ENCODE assay signal across 11 cellular contexts in genomic region chr10:93745411-93746065, GRCh38. TPM values are rescaled to one million over a fixed set of nuclear protein-coding genes. Genes with fewer than 3 reads are reported as not detected.
DNase-seq lines count a peak whose midpoint lies in the region; ATAC-seq, FAIRE-seq and TF ChIP-seq lines count a peak whose summit lies in the region.
"Had no signal": no experiment of that assay in that cellular context is flagged by ENCODE, and none has a peak within 500 bp of the region (broad histone marks: within the 10 kb centered on the region; RNA-seq: fewer than 3 reads in every experiment).

No MANE protein-coding gene starts in this region.

- intact Hi-C loops in IMR-90 (cut with micrococcal nuclease), result loop anchor here (2.0 kb wide), 1 partner anchor 71 kb away; no protein-coding TSS in a partner anchor
- intact Hi-C loops in HepG2 (cut with micrococcal nuclease; ENCODE audit: unreplicated experiment), result loop anchor here (1.0 kb wide), 1 partner anchor 71 kb away; no protein-coding TSS in a partner anchor

- no peak overlapping the region; the same call in 1 of the 2 replicates for H2BK20ac ChIP-seq in IMR-90 (ENCODE audit: low read depth, low read length)

- peaks cover 37% of the 10 kb centered on the region for H3K4me1 Mint-ChIP-seq in WTC11

- peak; percentile 72 for DNase-seq in D341Med (ENCODE audit: low spot score)
- no peak for DNase-seq in IMR-90
- DNase-seq in WTC11 (ENCODE audit: low spot score), result peak; percentile 68
- peak; percentile 5 for DNase-seq in HepG2 (ENCODE audit: low spot score)
- DNase-seq in NCI-H128 (lab: John Stamatoyannopoulos, UW; ENCODE audit: unreplicated experiment), result no peak
- DNase-seq in GF-D8 (lab: John Stamatoyannopoulos, UW), result no peak

- peak; percentile 37; the same call in 1 of the 2 replicates for TF ChIP-seq RAD21 in IMR-90 (IDR thresholded peaks at IDR 0.05; ENCODE audit: low read length)
- no peak for TF ChIP-seq RAD21 in HepG2 (CRISPR knock-in tag; IDR thresholded peaks at IDR 0.05)

- H3K27me3 Mint-ChIP-seq in WTC11 (ENCODE audit: low read depth), result peaks cover 4% of the 10 kb centered on the region; the same call in 1 of the 2 replicates

- no peaks in the 10 kb centered on the region for H3K9me3 ChIP-seq in IMR-90 (ENCODE audit: control insufficient read depth, insufficient read depth, low read length)
- H3K9me3 ChIP-seq in HepG2 (ENCODE audit: low read length), result no peaks in the 10 kb centered on the region

- CTCF ChIA-PET in IMR-90 (lab: Yijun Ruan, JAX), result interaction anchor here (1.0 to 1.5 kb wide), 3 partner anchors 46 to 76 kb away, joined by 3 read pairs; no protein-coding TSS in a partner anchor
- CTCF ChIA-PET in WTC11 (lab: Charles Lee), result interaction anchor here (0.7 to 7.4 kb wide), 49 partner anchors 8 to 699 kb away, joined by 3 to 425 read pairs (median 6); partner anchors contain the start of genes FRA10AC1, LGI1 and SLC35G1
- CTCF ChIA-PET in HepG2 (lab: Yijun Ruan, JAX; ENCODE audit: low intra/inter-chr PET ratio, low total read pairs), result no interaction called here

- H3K36me3 ChIP-seq in IMR-90 (ENCODE audit: control insufficient read depth, insufficient read depth, low read length) (no peaks in the 10 kb centered on the region), HepG2 (replicated peaks in 1 of 2; ENCODE audit: control insufficient read depth in 1 of 2, insufficient read depth in 2 of 2, low read length in 2 of 2) (no peaks in the 10 kb centered on the region)

- H4K20me1 ChIP-seq in IMR-90 (ENCODE audit: insufficient read depth, low read length) (no peaks in the 10 kb centered on the region), HepG2 (ENCODE audit: insufficient read depth, low read length) (no peaks in the 10 kb centered on the region)

- H3K27ac Mint-ChIP-seq in WTC11, result no peak overlapping the region
- H3K27ac Mint-ChIP-seq: stimulated activated naive CD8-positive, alpha-beta T cell treated with anti-CD3 and anti-CD28 coated beads, Interleukin-15, Interleukin-2, amounts not matched to agents 100 ng/mL and 50 ng/mL, for 24 hours had no signal

- H3K9ac ChIP-seq in IMR-90 (ENCODE audit: low read depth, low read length), result no peak overlapping the region
- no peak overlapping the region for H3K9ac ChIP-seq in HepG2 (ENCODE audit: insufficient read depth, low read depth, low read length)

- no peaks in the 10 kb centered on the region for H3K79me1 ChIP-seq in IMR-90 (ENCODE audit: low read depth in 1 of 2, low read length in 2 of 2)

- H2BK120ac ChIP-seq in IMR-90 (ENCODE audit: low read depth, low read length), result no peak overlapping the region

- TF ChIP-seq POLR2A in IMR-90 (IDR thresholded peaks at IDR 0.05; ENCODE audit: low read depth, low read length) (no peak), HepG2 (IDR thresholded peaks at IDR 0.05; ENCODE audit: insufficient read depth in 1 of 2, low read depth in 2 of 2, low read length in 2 of 2) (no peak)

- H2AFZ ChIP-seq in IMR-90 (replicated peaks; ENCODE audit: low read length, poor library complexity) (peak overlapping the region; percentile 33), HepG2 (ENCODE audit: low read length) (no peak overlapping the region)

- no peak overlapping the region for H2AK9ac ChIP-seq in IMR-90 (replicated peaks; ENCODE audit: low read depth, low read length, poor library complexity)

- TF ChIP-seq EP300 in HepG2 (IDR thresholded peaks at IDR 0.05; ENCODE audit: low read depth in 2 of 2, low read length in 2 of 2), result no peak
- TF ChIP-seq EP300 in HepG2 (CRISPR knock-in tag; IDR thresholded peaks at IDR 0.05; ENCODE audit: borderline replicate concordance), result no peak

- no TSS peak for BruUV-seq in IMR-90 (replicated peaks; lab: Mats Ljungman, UMichigan)
- BruUV-seq in HepG2 (replicated peaks; lab: Mats Ljungman, UMichigan), result no TSS peak

- 0 out of 2 replicates have a peak overlapping the region, but pooled peaks have one; percentile 17 for H2AK5ac ChIP-seq in IMR-90 (ENCODE audit: low read depth, low read length)

- H3K4me2 ChIP-seq in IMR-90 (ENCODE audit: low read depth, low read length), result no peak overlapping the region
- no peak overlapping the region for H3K4me2 ChIP-seq in HepG2 (ENCODE audit: low read depth, low read length)

- POLR2A ChIA-PET in IMR-90 (lab: Charles Lee; ENCODE audit: unreplicated experiment) (no interaction called here), WTC11 (lab: Charles Lee) (interaction anchor here (1.5 kb wide), 1 partner anchor 71 kb away, joined by 6 read pairs; no protein-coding TSS in a partner anchor), HepG2 (lab: Yijun Ruan, JAX) (no interaction called here)

- H3K23ac ChIP-seq in IMR-90 (ENCODE audit: low read depth, low read length), result no peak overlapping the region

- H3K9me1 ChIP-seq in IMR-90 (ENCODE audit: insufficient read depth, low read length), result no peaks in the 10 kb centered on the region

- no peak overlapping the region for H3K14ac ChIP-seq in IMR-90 (replicated peaks; ENCODE audit: low read depth, low read length)

- no peak overlapping the region for H4K8ac ChIP-seq in IMR-90 (ENCODE audit: low read depth in 2 of 2, low read length in 2 of 2)

- no peak overlapping the region for H2BK15ac ChIP-seq in IMR-90 (ENCODE audit: low read depth, low read length)

- whole genome bisulfite sequencing in IMR-90 (ENCODE audit: extremely low coverage in 2 of 2, insufficient read length in 1 of 2), 2 experiments, result no CpG with 5 or more reads among the region's 9 CpGs
- WGBS in HepG2 (ENCODE audit: low lambda C conversion rate), result 24% methylated on average over 9 of the region's 9 CpGs

- H3K4me1 ChIP-seq in IMR-90 (ENCODE audit: control insufficient read depth, insufficient read depth, low read length) (peaks cover 2% of the 10 kb centered on the region; the same call in 1 of the 2 replicates), HepG2 (ENCODE audit: insufficient read depth, low read length) (no peaks in the 10 kb centered on the region)

- H3K4me3 ChIP-seq in IMR-90 (ENCODE audit: insufficient read depth, low read depth, low read length), result no peak overlapping the region
- H3K4me3 ChIP-seq in HepG2 (replicated peaks in 1 of 3; ENCODE audit: insufficient read depth in 1 of 3, low read depth in 2 of 3, low read length in 3 of 3), result no peak overlapping the region

- H3K27ac ChIP-seq in IMR-90 (ENCODE audit: insufficient read depth, low read length), result no peak overlapping the region
- no peak overlapping the region for H3K27ac ChIP-seq in HepG2 (ENCODE audit: extremely low read length, insufficient read depth, low read length)

- H4K91ac ChIP-seq in IMR-90 (ENCODE audit: insufficient read depth, low read depth, low read length), result no peak overlapping the region

- no peak overlapping the region for H3K4me3 Mint-ChIP-seq in WTC11
- H3K4me3 Mint-ChIP-seq: nephron; stimulated activated naive CD8-positive, alpha-beta T cell treated with anti-CD3 and anti-CD28 coated beads, Interleukin-15, Interleukin-2, amounts not matched to agents 100 ng/mL and 50 ng/mL, for 24 hours had no signal

- TF ChIP-seq CTCF in IMR-90 (conservative IDR thresholded peaks at IDR 0.05; ENCODE audit: low read depth, low read length), result peak; percentile 35
- TF ChIP-seq CTCF in WTC11 (IDR thresholded peaks at IDR 0.05), result peak; percentile 56
- TF ChIP-seq CTCF in HepG2 (CRISPR knock-in tag; IDR thresholded peaks at IDR 0.05), result peak; percentile 44; the same call in 1 of the 2 replicates

- H3K79me2 ChIP-seq in HepG2 (ENCODE audit: insufficient read depth, low read length), result no peaks in the 10 kb centered on the region

- in situ Hi-C loops in IMR-90 (cut with MboI; ENCODE audit: low sequenced_read_pairs) (no loop called here), HepG2 (cut with HindIII; ENCODE audit: extremely low pct_ligation_motif_present, low pct_unique_long_range_greater_than_20kb) (no loop called here)

- H3K27me3 ChIP-seq in IMR-90 (ENCODE audit: control insufficient read depth, insufficient read depth, low read length), result peaks cover 5% of the 10 kb centered on the region
- H3K27me3 ChIP-seq in HepG2 (ENCODE audit: control insufficient read depth in 1 of 2, insufficient read depth in 2 of 2, low read length in 2 of 2), result peaks cover 0 to 4% of the 10 kb centered on the region in 2 experiments; a peak in 2 of 5 replicates

- no peak overlapping the region for H3K56ac ChIP-seq in IMR-90 (ENCODE audit: extremely low read depth, insufficient read depth, low read length)

- dilution Hi-C loops in IMR-90 (cut with HindIII; ENCODE audit: low sequenced_read_pairs, unreplicated experiment), result no loop called here

- no peak overlapping the region for H3K18ac ChIP-seq in IMR-90 (ENCODE audit: low read depth, low read length)

- no peak for FAIRE-seq in HepG2 (lab: Jason Lieb, UNC)
- FAIRE-seq: bronchial epithelial cell had no signal

- no peak overlapping the region for H4K5ac ChIP-seq in IMR-90 (ENCODE audit: low read depth, low read length)

- no peak overlapping the region for H3K4ac ChIP-seq in IMR-90 (ENCODE audit: low read depth, low read length)

- no peak overlapping the region for H2BK5ac ChIP-seq in IMR-90 (ENCODE audit: low read depth, low read length, poor library complexity, severe bottlenecking)

- ATAC-seq in IMR-90 (ENCODE audit: low read depth), result no peak
- peak; percentile 72 for ATAC-seq in WTC11
- peak; percentile 69 for ATAC-seq in HepG2
- ATAC-seq in GM21526 (IDR thresholded peaks at IDR 0.05; ENCODE audit: low FRiP score, unreplicated experiment), result no peak
- no peak for ATAC-seq in GM19467 (IDR thresholded peaks at IDR 0.05; ENCODE audit: unreplicated experiment)

- H3K36me3 Mint-ChIP-seq in WTC11, result no peaks in the 10 kb centered on the region

- no peaks in the 10 kb centered on the region for H3K9me3 Mint-ChIP-seq in WTC11
- H3K9me3 Mint-ChIP-seq: nephron; stimulated activated naive CD8-positive, alpha-beta T cell treated with anti-CD3 and anti-CD28 coated beads, Interleukin-15, Interleukin-2, amounts not matched to agents 100 ng/mL and 50 ng/mL, for 24 hours had no signal

RNA-seq across cellular contexts. Expression of gene LGI1, which starts 12.2 kb away (rescaled TPM):
- total RNA-seq in IMR-90 (2012; rRNA removed) (not detected in 2 replicates), WTC11 (2021) (not detected in 3 replicates), HepG2 (2016; rRNA removed; fragmentation: Illumina TruSeq; extraction: Trizol) (not detected in 2 replicates)
- polyA plus RNA-seq in IMR-90 (2012; rRNA removed) (not detected in 2 replicates), HepG2 (2011; rRNA removed) (not detected in 2 replicates)
- not detected in 2 replicates for polyA plus RNA-seq in IMR-90 (2012; cell fraction: cytosol; rRNA removed)
- not detected in 2 replicates for polyA plus RNA-seq in IMR-90 (2012; cell fraction: nucleus; rRNA removed; ENCODE audit: low replicate concordance)
- not detected in 2 replicates for total RNA-seq in HepG2 (2016; cell fraction: cytosol; rRNA removed; fragmentation: Illumina TruSeq; extraction: Trizol; ENCODE audit: low read depth)
- not detected in 2 replicates for total RNA-seq in HepG2 (2016; cell fraction: insoluble cytoplasmic fraction; rRNA removed; fragmentation: Illumina TruSeq; extraction: Trizol)
- total RNA-seq in HepG2 (2016; cell fraction: membrane; rRNA removed; fragmentation: Illumina TruSeq; extraction: Trizol), result not detected in 2 replicates
- total RNA-seq in HepG2 (2016; cell fraction: nucleus; rRNA removed; fragmentation: Illumina TruSeq; extraction: Trizol), result not detected in 2 replicates
- polyA plus RNA-seq in HepG2 (2011; cell fraction: cytosol; rRNA removed), result not detected in 2 replicates
- not detected in 2 replicates for polyA plus RNA-seq in HepG2 (2011; cell fraction: nucleus; rRNA removed)
- polyA plus RNA-seq in HepG2 (2012), result 0.17 TPM in 1 of 2 replicates, not detected in the other
- polyA plus RNA-seq in HepG2 (2016; cell fraction: cytosol; fragmentation: Illumina TruSeq; extraction: Trizol; ENCODE audit: low read depth), result not detected in 2 replicates
- not detected in 2 replicates for polyA plus RNA-seq in HepG2 (2016; cell fraction: insoluble cytoplasmic fraction; fragmentation: Illumina TruSeq; extraction: Trizol; ENCODE audit: low read depth)
- polyA plus RNA-seq in HepG2 (2016; cell fraction: membrane; fragmentation: Illumina TruSeq; extraction: Trizol; ENCODE audit: low read depth), result not detected in 2 replicates
- polyA plus RNA-seq in HepG2 (2016; cell fraction: nucleus; fragmentation: Illumina TruSeq; extraction: Trizol; ENCODE audit: insufficient read depth, low read depth), result not detected in 2 replicates
- not detected in 2 replicates for polyA minus RNA-seq in HepG2 (2011; rRNA and poly(A)+ RNA removed; ENCODE audit: low replicate concordance)
- not detected in 2 replicates for polyA minus RNA-seq in HepG2 (2011; cell fraction: cytosol; rRNA and poly(A)+ RNA removed)
- not detected in 2 replicates for polyA minus RNA-seq in HepG2 (2011; cell fraction: nucleus; rRNA and poly(A)+ RNA removed)
- total RNA-seq: bronchial epithelial cell had no signal

RNA-seq across cellular contexts. Expression of gene FRA10AC1, which starts 43.1 kb away (rescaled TPM):
- 1.6 and 10.6 TPM in 2 replicates for total RNA-seq in IMR-90 (2012; rRNA removed)
- polyA plus RNA-seq in IMR-90 (2012; rRNA removed), result 4.9 and 7.7 TPM in 2 replicates
- polyA plus RNA-seq in IMR-90 (2012; cell fraction: cytosol; rRNA removed), result 0.43 and 0.60 TPM in 2 replicates
- 1.6 and 17.6 TPM in 2 replicates for polyA plus RNA-seq in IMR-90 (2012; cell fraction: nucleus; rRNA removed; ENCODE audit: low replicate concordance)
- total RNA-seq in WTC11 (2021), result 12.9 to 15.8 TPM (median 14.1 TPM) in 3 replicates
- 5.2 and 5.3 TPM in 2 replicates for total RNA-seq in HepG2 (2016; rRNA removed; fragmentation: Illumina TruSeq; extraction: Trizol)
- 2.1 and 2.7 TPM in 2 replicates for total RNA-seq in HepG2 (2016; cell fraction: cytosol; rRNA removed; fragmentation: Illumina TruSeq; extraction: Trizol; ENCODE audit: low read depth)
- 5.4 and 6.3 TPM in 2 replicates for total RNA-seq in HepG2 (2016; cell fraction: insoluble cytoplasmic fraction; rRNA removed; fragmentation: Illumina TruSeq; extraction: Trizol)
- total RNA-seq in HepG2 (2016; cell fraction: membrane; rRNA removed; fragmentation: Illumina TruSeq; extraction: Trizol), result 4.5 and 4.8 TPM in 2 replicates
- total RNA-seq in HepG2 (2016; cell fraction: nucleus; rRNA removed; fragmentation: Illumina TruSeq; extraction: Trizol), result 19.1 and 24.8 TPM in 2 replicates
- polyA plus RNA-seq in HepG2 (2011; rRNA removed), result 6.4 and 7.4 TPM in 2 replicates
- 0.58 and 1.0 TPM in 2 replicates for polyA plus RNA-seq in HepG2 (2011; cell fraction: cytosol; rRNA removed)
- 7.8 and 13.9 TPM in 2 replicates for polyA plus RNA-seq in HepG2 (2011; cell fraction: nucleus; rRNA removed)
- 17.5 and 19.1 TPM in 2 replicates for polyA plus RNA-seq in HepG2 (2012)
- polyA plus RNA-seq in HepG2 (2016; cell fraction: cytosol; fragmentation: Illumina TruSeq; extraction: Trizol; ENCODE audit: low read depth), result 1.8 and 1.9 TPM in 2 replicates
- 8.3 and 9.5 TPM in 2 replicates for polyA plus RNA-seq in HepG2 (2016; cell fraction: insoluble cytoplasmic fraction; fragmentation: Illumina TruSeq; extraction: Trizol; ENCODE audit: low read depth)
- 2.8 and 2.9 TPM in 2 replicates for polyA plus RNA-seq in HepG2 (2016; cell fraction: membrane; fragmentation: Illumina TruSeq; extraction: Trizol; ENCODE audit: low read depth)
- polyA plus RNA-seq in HepG2 (2016; cell fraction: nucleus; fragmentation: Illumina TruSeq; extraction: Trizol; ENCODE audit: insufficient read depth, low read depth), result 29.1 and 30.9 TPM in 2 replicates
- polyA minus RNA-seq in HepG2 (2011; rRNA and poly(A)+ RNA removed; ENCODE audit: low replicate concordance), result 2.5 and 2.9 TPM in 2 replicates
- 1.1 and 2.6 TPM in 2 replicates for polyA minus RNA-seq in HepG2 (2011; cell fraction: cytosol; rRNA and poly(A)+ RNA removed)
- 58.6 and 62.0 TPM in 2 replicates for polyA minus RNA-seq in HepG2 (2011; cell fraction: nucleus; rRNA and poly(A)+ RNA removed)

Comparison
In these comparisons a context has a peak if more than half of its experiments do, and no peak if none do; other contexts are left out.
1. DNase-seq: peak in D341Med (single experiment), WTC11 (single experiment) and HepG2 (single experiment); none in IMR-90 (single experiment), NCI-H128 (single experiment) and GF-D8 (single experiment).
2. ATAC-seq: peak in WTC11 (single experiment) and HepG2 (single experiment); none in IMR-90 (single experiment), GM21526 (single experiment) and GM19467 (single experiment).
3. Peak in every context shown above with its lines, with median percentiles within 50 percentile points of each other: CTCF ChIP-seq.